ENCODE assay signal across 1 cellular context in genomic region chr7:135508853-135509588, GRCh38.
TF ChIP-seq lines count a peak whose summit lies in the region.

No MANE protein-coding gene starts in this region.

TF ChIP-seq in HepG2, 621 proteins besides CTCF, POLR2A, EP300 and RAD21 (continued from another document):
- TF ChIP-seq ZBTB40 (IDR thresholded peaks at IDR 0.05): no peak
- TF ChIP-seq ZBTB40 (CRISPR knock-in tag; IDR thresholded peaks at IDR 0.05): no peak
- no peak for TF ChIP-seq NFE2 (CRISPR knock-in tag; IDR thresholded peaks at IDR 0.05)
- no peak for TF ChIP-seq DNMT1 (CRISPR knock-in tag; IDR thresholded peaks at IDR 0.05)
- TF ChIP-seq ATF7 (IDR thresholded peaks at IDR 0.05): no peak
- no peak for TF ChIP-seq ATF7 (CRISPR knock-in tag; IDR thresholded peaks at IDR 0.05)
- TF ChIP-seq NFATC3 (CRISPR knock-in tag; IDR thresholded peaks at IDR 0.05): 0 out of 2 replicates have a peak, but pooled peaks have one; percentile 37
- TF ChIP-seq MEIS2 (CRISPR knock-in tag; IDR thresholded peaks at IDR 0.05): no peak
- no peak for TF ChIP-seq ZNF850 (CRISPR knock-in tag; conservative IDR thresholded peaks at IDR 0.05)
- no peak for TF ChIP-seq ZNF704 (CRISPR knock-in tag; IDR thresholded peaks at IDR 0.05; ENCODE audit: borderline replicate concordance)
- no peak for TF ChIP-seq NAIF1 (CRISPR knock-in tag; IDR thresholded peaks at IDR 0.05; ENCODE audit: borderline replicate concordance)
- TF ChIP-seq MTA1 (CRISPR knock-in tag; IDR thresholded peaks at IDR 0.05; ENCODE audit: borderline replicate concordance): no peak
- TF ChIP-seq ATRX (CRISPR knock-in tag; IDR thresholded peaks at IDR 0.05; ENCODE audit: borderline replicate concordance): no peak
- 0 out of 2 replicates have a peak, but pooled peaks have one; percentile 11 for TF ChIP-seq ZFP90 (CRISPR knock-in tag; IDR thresholded peaks at IDR 0.05; ENCODE audit: borderline replicate concordance)
- no peak for TF ChIP-seq SOX6 (IDR thresholded peaks at IDR 0.05)
- peak; percentile 3; the same call in 1 of the 2 replicates for TF ChIP-seq SOX6 (CRISPR knock-in tag; IDR thresholded peaks at IDR 0.05)
- no peak for TF ChIP-seq ZSCAN21 (CRISPR knock-in tag; IDR thresholded peaks at IDR 0.05; ENCODE audit: borderline replicate concordance)
- TF ChIP-seq FOXO4 (CRISPR knock-in tag; conservative IDR thresholded peaks at IDR 0.05): no peak
- TF ChIP-seq CEBPB (IDR thresholded peaks at IDR 0.05; ENCODE audit: borderline replicate concordance, low read depth, low read length): no peak
- no peak for TF ChIP-seq CREB1 (IDR thresholded peaks at IDR 0.05)
- no peak for TF ChIP-seq CREB1 (CRISPR knock-in tag; IDR thresholded peaks at IDR 0.05)
- TF ChIP-seq ZNF570 (CRISPR knock-in tag; IDR thresholded peaks at IDR 0.05; ENCODE audit: borderline replicate concordance): no peak
- TF ChIP-seq SP140L (CRISPR knock-in tag; IDR thresholded peaks at IDR 0.05; ENCODE audit: borderline replicate concordance): no peak
- TF ChIP-seq SPEN (CRISPR knock-in tag; IDR thresholded peaks at IDR 0.05; ENCODE audit: low read depth): no peak
- no peak for TF ChIP-seq FOXA1 (IDR thresholded peaks at IDR 0.05)
- TF ChIP-seq FOXA1 (CRISPR knock-in tag; IDR thresholded peaks at IDR 0.05): no peak
- no peak for TF ChIP-seq ZNF383 (CRISPR knock-in tag; IDR thresholded peaks at IDR 0.05; ENCODE audit: borderline replicate concordance)
- TF ChIP-seq HOXA3 (CRISPR knock-in tag; IDR thresholded peaks at IDR 0.05): no peak
- peak; percentile 56 for TF ChIP-seq ASH2L (IDR thresholded peaks at IDR 0.05; ENCODE audit: insufficient read length, low read depth, low read length)
TF ChIP-seq in HepG2: peak in this region for 26.
